Comparison of ENCODE assay signal across 9 cellular contexts in the genomic region with DNA sequence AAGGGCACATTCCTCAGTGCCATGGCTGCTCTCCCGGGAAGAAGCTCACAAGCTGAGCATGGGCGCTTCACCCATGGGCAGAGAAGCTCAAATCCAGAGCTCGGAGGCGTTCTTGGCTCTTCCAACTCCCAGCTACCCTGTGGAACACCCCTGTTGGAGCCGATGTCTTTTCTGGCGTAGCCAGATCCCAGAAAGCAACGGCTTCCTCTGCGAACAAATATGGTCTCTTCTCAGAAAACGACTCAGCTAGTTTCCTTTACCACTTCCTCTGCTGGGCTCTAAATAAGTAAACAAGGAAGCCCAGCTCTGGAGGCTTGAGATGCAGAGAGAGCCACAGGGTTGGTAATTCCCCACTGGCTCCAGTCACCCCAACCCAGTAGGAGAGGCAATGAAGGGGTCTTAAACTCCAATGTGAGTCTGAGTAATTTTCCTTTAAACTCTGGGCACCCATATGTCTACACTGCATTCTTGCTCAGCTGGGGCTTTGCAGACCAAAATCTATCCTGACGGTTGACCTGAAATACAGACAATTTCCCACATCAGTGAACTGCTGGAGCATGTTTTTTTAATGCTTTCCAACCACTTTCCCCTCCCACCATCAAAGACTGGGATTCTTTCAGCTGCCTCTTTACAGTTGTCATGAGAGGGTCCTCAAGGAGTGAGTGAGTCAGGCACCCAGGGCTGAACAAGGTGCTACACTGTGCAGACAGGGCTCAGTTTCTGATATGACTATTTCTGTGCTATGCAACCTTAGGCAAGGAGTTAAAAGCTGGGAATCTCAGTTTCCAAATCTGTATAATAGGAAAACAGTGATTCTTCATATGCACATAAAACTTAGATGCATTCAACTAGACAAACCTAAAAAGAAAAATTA. TPM values are rescaled to one million over a fixed set of nuclear protein-coding genes. Genes with fewer than 3 reads are reported as not detected.
DNase-seq lines count a peak whose midpoint lies in the region; ATAC-seq, FAIRE-seq and TF ChIP-seq lines count a peak whose summit lies in the region.
"Had no signal": no experiment of that assay in that cellular context is flagged by ENCODE, and none has a peak within 500 bp of the region (broad histone marks: within the 10 kb centered on the region; RNA-seq: fewer than 3 reads in every experiment).

TSS of gene LCP2 (minus strand) at position 189 of the 874 bp plus-strand sequence. CDS start at position 23, 166 bp downstream.

- H3K9me3 ChIP-seq in stomach smooth muscle (ENCODE audit: control insufficient read depth in 2 of 2, low read length in 2 of 2), result no peaks in the 10 kb centered on the region

- peak; percentile 72 for DNase-seq in stimulated activated CD4-positive, alpha-beta T cell treated with anti-CD3 and anti-CD28 coated beads, Interleukin-15, amount 100 ng/mL, for 24 hours
- no peak for DNase-seq in stimulated activated CD4-positive, alpha-beta T cell treated with anti-CD3 and anti-CD28 coated beads, Interleukin-12 subunit alpha, Interleukin-12 subunit beta, amount 100 ng/mL, for 4 hours
- DNase-seq in activated CD4-positive, alpha-beta T cell treated with anti-CD3 and anti-CD28 coated beads, Interleukin-2, amount 50 U/mL, for 4 hours, result peak; percentile 50 to 52
- DNase-seq in left ventricle myocardium superior (no peak), NCI-H1417 treated with DMSO at 0.1 percent for 48 hours (lab: John Stamatoyannopoulos, UW) (no peak), D721Med (ENCODE audit: insufficient read length, low spot score) (no peak)

- H3K9ac ChIP-seq in stomach smooth muscle (ENCODE audit: low read length in 2 of 2), result no peak within 1 kb of the TSS

- peak within 1 kb of the TSS; percentile 26 to 63 for H3K4me3 ChIP-seq in stomach smooth muscle (ENCODE audit: low read length in 2 of 2)

- TF ChIP-seq CTCF in D721Med (IDR thresholded peaks at IDR 0.05; ENCODE audit: insufficient read depth, missing control alignments), result no peak

- no peaks in the 10 kb centered on the region for H3K27me3 ChIP-seq in stomach smooth muscle (ENCODE audit: control insufficient read depth in 1 of 2, insufficient read depth in 2 of 2, low read length in 2 of 2)

- no peaks in the 10 kb centered on the region for H3K36me3 ChIP-seq in stomach smooth muscle (ENCODE audit: control insufficient read depth in 2 of 2, insufficient read depth in 2 of 2, low read length in 2 of 2)

- intact Hi-C loops in left ventricle myocardium superior (cut with micrococcal nuclease), result no loop called here

- H3K27ac ChIP-seq in stomach smooth muscle (ENCODE audit: low read length), result no peak within 1 kb of the TSS
- H3K27ac ChIP-seq: C4-2B had no signal

- peak; percentile 50 for ATAC-seq in HG03196 (IDR thresholded peaks at IDR 0.05; ENCODE audit: unreplicated experiment)
- ATAC-seq in left ventricle myocardium superior, result peak; percentile 61

- no peak for FAIRE-seq in D721Med (lab: Jason Lieb, UNC)

- peaks cover 5% of the 10 kb centered on the region for H3K4me1 ChIP-seq in stomach smooth muscle (ENCODE audit: control insufficient read depth, insufficient read depth, low read length)

RNA-seq across cellular contexts. Expression of gene LCP2, which starts in this region (rescaled TPM):
- 7.1 TPM for total RNA-seq in left ventricle myocardium superior

Comparison
In these comparisons a context has a peak if more than half of its experiments do, and no peak if none do; other contexts are left out.
1. DNase-seq: peak in stimulated activated CD4-positive, alpha-beta T cell treated with anti-CD3 and anti-CD28 coated beads, Interleukin-15, amount 100 ng/mL, for 24 hours (single experiment) and activated CD4-positive, alpha-beta T cell treated with anti-CD3 and anti-CD28 coated beads, Interleukin-2, amount 50 U/mL, for 4 hours (2 of 2); none in stimulated activated CD4-positive, alpha-beta T cell treated with anti-CD3 and anti-CD28 coated beads, Interleukin-12 subunit alpha, Interleukin-12 subunit beta, amount 100 ng/mL, for 4 hours (single experiment), left ventricle myocardium superior (single experiment), NCI-H1417 treated with DMSO at 0.1 percent for 48 hours (single experiment) and D721Med (single experiment).